In genomic region chr6:70667711-70668498, GRCh38 we compare ENCODE assay signal across 8 cellular contexts. TPM values are rescaled to one million over a fixed set of nuclear protein-coding genes. Genes with fewer than 3 reads are reported as not detected.
DNase-seq lines count a peak whose midpoint lies in the region; ATAC-seq, FAIRE-seq and TF ChIP-seq lines count a peak whose summit lies in the region.

Gene SMAP1 (plus strand): TSS chr6:70667883. CDS start chr6:70668024, 141 bp downstream.

- no peaks in the 10 kb centered on the region for H3K27me3 ChIP-seq in HepG2 (ENCODE audit: control insufficient read depth in 1 of 2, insufficient read depth in 2 of 2, low read length in 2 of 2)

- TF ChIP-seq POLR2A in HepG2 (IDR thresholded peaks at IDR 0.05; ENCODE audit: insufficient read depth in 1 of 2, low read depth in 2 of 2, low read length in 2 of 2) = peak; percentile 59 to 71

- peaks cover 0 to 3% (median 0%) of the 10 kb centered on the region in 7 donors for H3K9me3 Mint-ChIP-seq in CD14-positive monocyte
- H3K9me3 Mint-ChIP-seq in dendritic cell treated with granulocyte-macrophage colony-stimulating factor and Interleukin-4, amounts not matched to agents 40 ng/mL and 50 ng/mL, for 4 days = no peaks in the 10 kb centered on the region

- intact Hi-C loops in CD14-positive monocyte (cut with micrococcal nuclease) (no loop called here), HepG2 (cut with micrococcal nuclease; ENCODE audit: unreplicated experiment) (loop anchor here (2.0 to 5.0 kb wide), 2 partner anchors 19 to 101 kb away; partner anchors contain the start of gene SDHAF4)
- intact Hi-C loops in dendritic cell treated with granulocyte-macrophage colony-stimulating factor and Interleukin-4, amounts not matched to agents 40 ng/mL and 50 ng/mL, for 4 days (cut with micrococcal nuclease) = loop anchor here (2.0 to 10.0 kb wide), 4 partner anchors 101 to 873 kb away; partner anchors contain the start of genes LMBRD1, OGFRL1 and SDHAF4

- peaks cover 37% of the 10 kb centered on the region for H3K79me2 ChIP-seq in HepG2 (ENCODE audit: insufficient read depth, low read length)

- H3K4me1 Mint-ChIP-seq in CD14-positive monocyte = peaks cover 45% of the 10 kb centered on the region
- peaks cover 56% of the 10 kb centered on the region for H3K4me1 Mint-ChIP-seq in dendritic cell treated with granulocyte-macrophage colony-stimulating factor and Interleukin-4, amounts not matched to agents 40 ng/mL and 50 ng/mL, for 4 days (ENCODE audit: low read depth)

- in situ Hi-C loops in HepG2 (cut with HindIII; ENCODE audit: extremely low pct_ligation_motif_present, low pct_unique_long_range_greater_than_20kb) = no loop called here

- CTCF ChIA-PET in HepG2 (lab: Yijun Ruan, JAX; ENCODE audit: low intra/inter-chr PET ratio, low total read pairs) = no interaction called here

- H3K9me3 ChIP-seq in HepG2 (ENCODE audit: low read length) = no peaks in the 10 kb centered on the region

- ATAC-seq in GM19351 (IDR thresholded peaks at IDR 0.05; ENCODE audit: unreplicated experiment) = peak; percentile 89
- ATAC-seq in HG03520 (IDR thresholded peaks at IDR 0.05; ENCODE audit: unreplicated experiment) = peak; percentile 88
- ATAC-seq in HepG2 = peak; percentile 93

- TF ChIP-seq RAD21 in HepG2 (CRISPR knock-in tag; IDR thresholded peaks at IDR 0.05) = peak; percentile 40

- TF ChIP-seq EP300 in HepG2 (IDR thresholded peaks at IDR 0.05; ENCODE audit: low read depth in 2 of 2, low read length in 2 of 2) (no peak), HepG2 (CRISPR knock-in tag; IDR thresholded peaks at IDR 0.05; ENCODE audit: borderline replicate concordance) (no peak; the same call in 1 of the 2 replicates)

- H3K27ac Mint-ChIP-seq in CD14-positive monocyte = peak within 1 kb of the TSS; percentile 90 to 97 (median 93)
- H3K27ac Mint-ChIP-seq in dendritic cell treated with granulocyte-macrophage colony-stimulating factor and Interleukin-4, amounts not matched to agents 40 ng/mL and 50 ng/mL, for 4 days = peak within 1 kb of the TSS; percentile 93

- no peak for TF ChIP-seq CTCF in CD14-positive monocyte (IDR thresholded peaks at IDR 0.05)
- TF ChIP-seq CTCF in HepG2 (CRISPR knock-in tag; IDR thresholded peaks at IDR 0.05) = peak; percentile 21; the same call in 1 of the 2 replicates

- H2AFZ ChIP-seq in HepG2 (ENCODE audit: low read length) = peak within 1 kb of the TSS; percentile 99

- H3K4me3 ChIP-seq in HepG2 (replicated peaks in 1 of 3; ENCODE audit: insufficient read depth in 1 of 3, low read depth in 2 of 3, low read length in 3 of 3) = peak within 1 kb of the TSS; percentile 82 to 99 (median 83)

- no TSS peak for BruUV-seq in HepG2 (replicated peaks; lab: Mats Ljungman, UMichigan)

- peaks cover 46% of the 10 kb centered on the region for H3K4me1 ChIP-seq in HepG2 (ENCODE audit: insufficient read depth, low read length)

- FAIRE-seq in HepG2 (lab: Jason Lieb, UNC) = no peak

- H3K4me2 ChIP-seq in HepG2 (ENCODE audit: low read depth, low read length) = peak within 1 kb of the TSS; percentile 87

- peaks cover 0 to 3% (median 0%) of the 10 kb centered on the region in 3 donors for H3K27me3 Mint-ChIP-seq in CD14-positive monocyte (ENCODE audit: low read depth in 3 of 3)
- H3K27me3 Mint-ChIP-seq in dendritic cell treated with granulocyte-macrophage colony-stimulating factor and Interleukin-4, amounts not matched to agents 40 ng/mL and 50 ng/mL, for 4 days = no peaks in the 10 kb centered on the region

- DNase-seq in CD14-positive monocyte (ENCODE audit: low spot score) (peak; percentile 92), NCI-H69 (lab: John Stamatoyannopoulos, UW) (peak; percentile 97), HepG2 (ENCODE audit: low spot score) (peak; percentile 78)
- DNase-seq in activated CD4-positive, alpha-beta T cell treated with anti-CD3 and anti-CD28 coated beads, Interleukin-2, amount 50 U/mL, for 4 hours = peak; percentile 89 to 91
- DNase-seq in stimulated activated CD4-positive, alpha-beta T cell treated with anti-CD3 and anti-CD28 coated beads, Interleukin-2, amount 100 ng/mL, for 48 hours = peak; percentile 90 to 94

- H3K36me3 ChIP-seq in HepG2 (replicated peaks in 1 of 2; ENCODE audit: control insufficient read depth in 1 of 2, insufficient read depth in 2 of 2, low read length in 2 of 2) = no peaks in the 10 kb centered on the region

- peak within 1 kb of the TSS; percentile 89 to 92 for H3K4me3 Mint-ChIP-seq in CD14-positive monocyte
- peak within 1 kb of the TSS; percentile 87 for H3K4me3 Mint-ChIP-seq in dendritic cell treated with granulocyte-macrophage colony-stimulating factor and Interleukin-4, amounts not matched to agents 40 ng/mL and 50 ng/mL, for 4 days

- WGBS in HepG2 (ENCODE audit: low lambda C conversion rate) = 4% methylated on average over 4 of the region's 90 CpGs

- H3K27ac ChIP-seq in HepG2 (ENCODE audit: extremely low read length, insufficient read depth, low read length) = peak within 1 kb of the TSS; percentile 87

- H4K20me1 ChIP-seq in HepG2 (ENCODE audit: insufficient read depth, low read length) = peaks cover 4% of the 10 kb centered on the region; the same call in 1 of the 2 replicates

- POLR2A ChIA-PET in HepG2 (lab: Yijun Ruan, JAX) = interaction anchor here (1.0 to 3.6 kb wide), 7 partner anchors 12 to 269 kb away, joined by 3 to 13 read pairs (median 4); partner anchors contain the start of genes FAM135A and SDHAF4

- H3K9ac ChIP-seq in HepG2 (ENCODE audit: insufficient read depth, low read depth, low read length) = peak within 1 kb of the TSS; percentile 84

- peaks cover 7 to 8% of the 10 kb centered on the region in 2 donors for H3K36me3 Mint-ChIP-seq in CD14-positive monocyte
- peaks cover 14% of the 10 kb centered on the region for H3K36me3 Mint-ChIP-seq in dendritic cell treated with granulocyte-macrophage colony-stimulating factor and Interleukin-4, amounts not matched to agents 40 ng/mL and 50 ng/mL, for 4 days (ENCODE audit: low read depth)

TF ChIP-seq in HepG2, 621 proteins besides CTCF, POLR2A, EP300 and RAD21 (continues in another document):
- TF ChIP-seq ZNF713 (CRISPR knock-in tag; IDR thresholded peaks at IDR 0.05) (0 out of 2 replicates have a peak, but pooled peaks have one; percentile 21), ZNF253 (CRISPR knock-in tag; IDR thresholded peaks at IDR 0.05; ENCODE audit: borderline replicate concordance) (0 out of 2 replicates have a peak, but pooled peaks have one; percentile 55), ZNF256 (CRISPR knock-in tag; conservative IDR thresholded peaks at IDR 0.05) (no peak), ARNT2 (CRISPR knock-in tag; IDR thresholded peaks at IDR 0.05; ENCODE audit: low read depth) (peak; percentile 95), HNRNPK (IDR thresholded peaks at IDR 0.05; ENCODE audit: low read depth, low read length, poor library complexity, severe bottlenecking) (peak; percentile 81), POGZ (CRISPR knock-in tag; IDR thresholded peaks at IDR 0.05) (peak; percentile 91), TFDP2 (CRISPR knock-in tag; IDR thresholded peaks at IDR 0.05) (0 out of 2 replicates have a peak, but pooled peaks have one; percentile 16), CHCHD3 (CRISPR knock-in tag; IDR thresholded peaks at IDR 0.05) (no peak), TARDBP (CRISPR knock-in tag; IDR thresholded peaks at IDR 0.05) (peak; percentile 65; the same call in 1 of the 2 replicates), TBX2 (CRISPR knock-in tag; IDR thresholded peaks at IDR 0.05; ENCODE audit: borderline replicate concordance) (peak; percentile 67), CREB3 (CRISPR knock-in tag; IDR thresholded peaks at IDR 0.05) (no peak)

RNA-seq across cellular contexts. Expression of gene SMAP1, which starts in this region (rescaled TPM):
- polyA plus RNA-seq in CD14-positive monocyte = 10 to 100 TPM; 12.6 to 20.3 TPM
- total RNA-seq in HepG2 (2016; rRNA removed; fragmentation: Illumina TruSeq; extraction: Trizol) = 13.4 and 16.1 TPM in 2 replicates
- total RNA-seq in HepG2 (2016; cell fraction: cytosol; rRNA removed; fragmentation: Illumina TruSeq; extraction: Trizol; ENCODE audit: low read depth) = 6.8 and 7.7 TPM in 2 replicates
- total RNA-seq in HepG2 (2016; cell fraction: insoluble cytoplasmic fraction; rRNA removed; fragmentation: Illumina TruSeq; extraction: Trizol) = 13.2 and 17.1 TPM in 2 replicates
- 12.9 and 15.6 TPM in 2 replicates for total RNA-seq in HepG2 (2016; cell fraction: membrane; rRNA removed; fragmentation: Illumina TruSeq; extraction: Trizol)
- total RNA-seq in HepG2 (2016; cell fraction: nucleus; rRNA removed; fragmentation: Illumina TruSeq; extraction: Trizol) = 15.7 and 16.0 TPM in 2 replicates
- 15.4 and 17.8 TPM in 2 replicates for polyA plus RNA-seq in HepG2 (2011; rRNA removed)
- 13.8 and 13.9 TPM in 2 replicates for polyA plus RNA-seq in HepG2 (2011; cell fraction: cytosol; rRNA removed)
- polyA plus RNA-seq in HepG2 (2011; cell fraction: nucleus; rRNA removed) = 8.5 and 9.7 TPM in 2 replicates
- polyA plus RNA-seq in HepG2 (2012) = 18.5 and 22.2 TPM in 2 replicates
- polyA plus RNA-seq in HepG2 (2016; cell fraction: cytosol; fragmentation: Illumina TruSeq; extraction: Trizol; ENCODE audit: low read depth) = 8.6 and 8.9 TPM in 2 replicates
- polyA plus RNA-seq in HepG2 (2016; cell fraction: insoluble cytoplasmic fraction; fragmentation: Illumina TruSeq; extraction: Trizol; ENCODE audit: low read depth) = 24.3 and 27.8 TPM in 2 replicates
- polyA plus RNA-seq in HepG2 (2016; cell fraction: membrane; fragmentation: Illumina TruSeq; extraction: Trizol; ENCODE audit: low read depth) = 14.3 and 16.6 TPM in 2 replicates
- polyA plus RNA-seq in HepG2 (2016; cell fraction: nucleus; fragmentation: Illumina TruSeq; extraction: Trizol; ENCODE audit: insufficient read depth, low read depth) = 14.1 and 16.2 TPM in 2 replicates
- polyA minus RNA-seq in HepG2 (2011; rRNA and poly(A)+ RNA removed; ENCODE audit: low replicate concordance) = 19.2 and 21.6 TPM in 2 replicates
- 14.9 and 16.2 TPM in 2 replicates for polyA minus RNA-seq in HepG2 (2011; cell fraction: cytosol; rRNA and poly(A)+ RNA removed)
- 22.8 and 24.1 TPM in 2 replicates for polyA minus RNA-seq in HepG2 (2011; cell fraction: nucleus; rRNA and poly(A)+ RNA removed)

Comparison
In these comparisons a context has a peak if more than half of its experiments do, and no peak if none do; other contexts are left out.
1. Peak in every context shown above with its lines: DNase-seq, ATAC-seq, H3K4me3 ChIP-seq and H3K27ac ChIP-seq.
2. intact Hi-C loops: an anchor here in dendritic cell treated with granulocyte-macrophage colony-stimulating factor and Interleukin-4, amounts not matched to agents 40 ng/mL and 50 ng/mL, for 4 days (2.0 to 10.0 kb wide) and HepG2 (2.0 to 5.0 kb wide); none called in CD14-positive monocyte.